Comparison of ENCODE assay signal across 16 cellular contexts in genomic region chr2:46669996-46670793, GRCh38. TPM values are rescaled to one million over a fixed set of nuclear protein-coding genes. Genes with fewer than 3 reads are reported as not detected.
DNase-seq lines count a peak whose midpoint lies in the region; ATAC-seq and TF ChIP-seq lines count a peak whose summit lies in the region.
"Had no signal": no experiment of that assay in that cellular context is flagged by ENCODE, and none has a peak within 500 bp of the region (broad histone marks: within the 10 kb centered on the region; RNA-seq: fewer than 3 reads in every experiment).

No MANE protein-coding gene starts in this region.

- peak; percentile 82 for DNase-seq in EL
- peak; percentile 82 for DNase-seq in NCI-H524 treated with DMSO at 0.1 percent for 48 hours (lab: John Stamatoyannopoulos, UW)
- peak; percentile 70 for DNase-seq in cerebellum (ENCODE audit: low spot score)
- DNase-seq in osteoblast (ENCODE audit: insufficient read length, low spot score, missing footprints), result no peak
- DNase-seq in HuH-7 (ENCODE audit: low spot score), result no peak
- DNase-seq in GM13976 (ENCODE audit: low spot score), result no peak
- DNase-seq in activated CD8-positive, alpha-beta memory T cell treated with anti-CD3 and anti-CD28 coated beads, Interleukin-2, amount 50 U/mL, for 48 hours, result no peak
- no peak for DNase-seq in activated naive CD8-positive, alpha-beta T cell treated with anti-CD3 and anti-CD28 coated beads, Interleukin-2, amount 50 U/mL, for 24 hours
- DNase-seq: activated naive CD4-positive, alpha-beta T cell treated with anti-CD3 and anti-CD28 coated beads for 36 hours; CD4-positive, alpha-beta T cell; kidney; MG63; NCI-H2171; right cardiac atrium had no signal

- TF ChIP-seq CTCF in osteoblast (IDR thresholded peaks at IDR 0.05; ENCODE audit: extremely low read depth, low read depth, low read length), result no peak
- no peak for TF ChIP-seq CTCF in GM13976 (IDR thresholded peaks at IDR 0.05; ENCODE audit: borderline replicate concordance, control extremely low read depth, extremely low read depth, insufficient read depth, missing control alignments)

- H3K36me3 ChIP-seq in osteoblast (ENCODE audit: insufficient read depth, low read length), result no peaks in the 10 kb centered on the region
- H3K36me3 ChIP-seq: gastroesophageal sphincter, MG63 had no signal

- peak overlapping the region; percentile 14 for H3K4me2 ChIP-seq in osteoblast (ENCODE audit: insufficient read depth, low read length)

- H3K4me1 ChIP-seq in osteoblast (ENCODE audit: insufficient read depth, low read length), result peaks cover 18% of the 10 kb centered on the region

- no peak overlapping the region for H3K4me3 Mint-ChIP-seq in activated naive CD8-positive, alpha-beta T cell treated with anti-CD3 and anti-CD28 coated beads, Interleukin-2, amount 50 U/mL, for 24 hours
- H3K4me3 Mint-ChIP-seq: activated naive CD4-positive, alpha-beta T cell treated with anti-CD3 and anti-CD28 coated beads for 36 hours; CD4-positive, alpha-beta T cell had no signal

- H3K4me3 ChIP-seq in osteoblast (ENCODE audit: insufficient read depth, low read length), result no peak overlapping the region
- H3K4me3 ChIP-seq: gastroesophageal sphincter, MG63 had no signal

- H3K27ac Mint-ChIP-seq in activated naive CD8-positive, alpha-beta T cell treated with anti-CD3 and anti-CD28 coated beads, Interleukin-2, amount 50 U/mL, for 24 hours, result no peak overlapping the region
- H3K27ac Mint-ChIP-seq: activated naive CD4-positive, alpha-beta T cell treated with anti-CD3 and anti-CD28 coated beads for 36 hours; CD4-positive, alpha-beta T cell had no signal

- no peak for ATAC-seq in activated naive CD8-positive, alpha-beta T cell treated with anti-CD3 and anti-CD28 coated beads, Interleukin-2, amount 50 U/mL, for 24 hours
- ATAC-seq: gastroesophageal sphincter, Panc1, right cardiac atrium had no signal

- in situ Hi-C loops in GM13976 (cut with MboI; ENCODE audit: low sequenced_read_pairs, unreplicated experiment), result no loop called here

- H4K20me1 ChIP-seq in osteoblast (ENCODE audit: insufficient read depth, low read length), result no peaks in the 10 kb centered on the region

- peaks cover under 1% of the 10 kb centered on the region for H3K9me3 Mint-ChIP-seq in activated naive CD8-positive, alpha-beta T cell treated with anti-CD3 and anti-CD28 coated beads, Interleukin-2, amount 50 U/mL, for 24 hours
- H3K9me3 Mint-ChIP-seq: activated naive CD4-positive, alpha-beta T cell treated with anti-CD3 and anti-CD28 coated beads for 36 hours had no signal

- no peaks in the 10 kb centered on the region for H3K79me2 ChIP-seq in osteoblast (ENCODE audit: insufficient read depth, low read length)

- H3K27me3 Mint-ChIP-seq in activated naive CD8-positive, alpha-beta T cell treated with anti-CD3 and anti-CD28 coated beads, Interleukin-2, amount 50 U/mL, for 24 hours, result peaks cover 2% of the 10 kb centered on the region

- H3K9me3 ChIP-seq in osteoblast (ENCODE audit: low read depth, low read length), result no peaks in the 10 kb centered on the region
- H3K9me3 ChIP-seq: gastroesophageal sphincter had no signal

- peaks cover 3% of the 10 kb centered on the region for H3K36me3 Mint-ChIP-seq in activated naive CD8-positive, alpha-beta T cell treated with anti-CD3 and anti-CD28 coated beads, Interleukin-2, amount 50 U/mL, for 24 hours (ENCODE audit: low read depth)

- H3K27ac ChIP-seq in osteoblast (ENCODE audit: low read depth, low read length), result peak overlapping the region; percentile 49
- H3K27ac ChIP-seq: gastroesophageal sphincter had no signal

- peak overlapping the region; percentile 41 for H2AFZ ChIP-seq in osteoblast (ENCODE audit: low read length)

- no peaks in the 10 kb centered on the region for H3K4me1 Mint-ChIP-seq in activated naive CD8-positive, alpha-beta T cell treated with anti-CD3 and anti-CD28 coated beads, Interleukin-2, amount 50 U/mL, for 24 hours

- no peaks in the 10 kb centered on the region for H3K27me3 ChIP-seq in osteoblast (ENCODE audit: insufficient read depth, low read length)
- H3K27me3 ChIP-seq: gastroesophageal sphincter, MG63 had no signal

RNA-seq across cellular contexts. Expression of gene SOCS5, which starts 28.9 kb away (rescaled TPM):
- total RNA-seq in cerebellum (33.7 TPM), osteoblast (124 and 136 TPM in 2 replicates)

RNA-seq across cellular contexts. Expression of gene CRIPT, which starts 53.2 kb away (rescaled TPM):
- total RNA-seq in cerebellum (20.1 TPM), osteoblast (28.6 and 29.2 TPM in 2 replicates)

RNA-seq across cellular contexts. Expression of gene PIGF, which starts 53.4 kb away (rescaled TPM):
- total RNA-seq in cerebellum (29.9 TPM), osteoblast (16.5 and 16.6 TPM in 2 replicates)

Comparison
In these comparisons a context has a peak if more than half of its experiments do, and no peak if none do; other contexts are left out.
1. DNase-seq: peak in EL (single experiment), NCI-H524 treated with DMSO at 0.1 percent for 48 hours (single experiment) and cerebellum (single experiment); none in osteoblast (single experiment), HuH-7 (single experiment), GM13976 (single experiment), activated CD8-positive, alpha-beta memory T cell treated with anti-CD3 and anti-CD28 coated beads, Interleukin-2, amount 50 U/mL, for 48 hours (single experiment) and activated naive CD8-positive, alpha-beta T cell treated with anti-CD3 and anti-CD28 coated beads, Interleukin-2, amount 50 U/mL, for 24 hours (single experiment).